ENCODE assay signal across 1 cellular context in the genomic region with DNA sequence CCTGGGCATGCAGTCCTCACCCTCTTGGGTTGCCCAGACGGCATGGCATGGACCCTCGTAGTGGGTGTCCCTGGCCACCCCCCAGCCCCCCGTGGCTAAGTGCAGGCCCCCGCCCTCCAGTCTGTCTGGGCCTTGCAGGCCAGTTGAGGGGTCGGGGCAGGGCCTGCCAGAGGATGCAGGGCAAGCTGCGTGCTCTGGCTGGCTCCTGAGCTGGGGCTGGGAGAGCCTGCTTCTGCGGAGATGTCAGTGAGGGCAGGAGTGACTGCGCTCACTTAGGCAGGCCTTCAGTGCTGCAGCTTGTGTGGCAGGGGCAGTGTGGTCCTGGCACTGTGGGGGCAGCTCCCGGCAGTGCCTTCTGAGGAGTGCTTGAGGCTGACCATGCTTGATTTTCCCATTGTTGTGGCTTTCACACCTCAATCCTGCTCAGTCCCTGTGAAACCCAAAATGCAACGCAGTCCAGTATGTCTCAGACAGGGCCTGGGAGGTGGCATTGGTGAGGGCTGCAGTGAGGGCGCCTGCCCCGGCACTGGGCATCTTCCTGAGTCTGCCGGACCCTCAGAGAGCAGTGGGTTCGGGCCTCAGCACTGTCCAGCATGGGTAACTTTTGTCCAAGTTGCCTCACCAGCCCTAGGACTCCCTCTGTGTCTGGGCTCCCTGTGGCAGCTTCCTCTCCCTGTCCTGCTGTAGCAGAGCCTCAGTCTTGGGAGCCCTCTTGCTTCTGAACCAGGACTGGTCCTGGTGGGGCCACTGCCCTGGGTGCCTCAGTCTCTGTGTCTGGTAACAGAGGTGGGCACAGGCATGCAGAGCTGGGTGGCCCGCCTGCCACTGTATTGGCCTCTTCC.
TF ChIP-seq lines count a peak whose summit lies in the region.

No MANE protein-coding gene starts in this region.

TF ChIP-seq in GM23338, 12 proteins besides CTCF, POLR2A, EP300 and RAD21 (continued from another document):
- TF ChIP-seq, protein P1, sequence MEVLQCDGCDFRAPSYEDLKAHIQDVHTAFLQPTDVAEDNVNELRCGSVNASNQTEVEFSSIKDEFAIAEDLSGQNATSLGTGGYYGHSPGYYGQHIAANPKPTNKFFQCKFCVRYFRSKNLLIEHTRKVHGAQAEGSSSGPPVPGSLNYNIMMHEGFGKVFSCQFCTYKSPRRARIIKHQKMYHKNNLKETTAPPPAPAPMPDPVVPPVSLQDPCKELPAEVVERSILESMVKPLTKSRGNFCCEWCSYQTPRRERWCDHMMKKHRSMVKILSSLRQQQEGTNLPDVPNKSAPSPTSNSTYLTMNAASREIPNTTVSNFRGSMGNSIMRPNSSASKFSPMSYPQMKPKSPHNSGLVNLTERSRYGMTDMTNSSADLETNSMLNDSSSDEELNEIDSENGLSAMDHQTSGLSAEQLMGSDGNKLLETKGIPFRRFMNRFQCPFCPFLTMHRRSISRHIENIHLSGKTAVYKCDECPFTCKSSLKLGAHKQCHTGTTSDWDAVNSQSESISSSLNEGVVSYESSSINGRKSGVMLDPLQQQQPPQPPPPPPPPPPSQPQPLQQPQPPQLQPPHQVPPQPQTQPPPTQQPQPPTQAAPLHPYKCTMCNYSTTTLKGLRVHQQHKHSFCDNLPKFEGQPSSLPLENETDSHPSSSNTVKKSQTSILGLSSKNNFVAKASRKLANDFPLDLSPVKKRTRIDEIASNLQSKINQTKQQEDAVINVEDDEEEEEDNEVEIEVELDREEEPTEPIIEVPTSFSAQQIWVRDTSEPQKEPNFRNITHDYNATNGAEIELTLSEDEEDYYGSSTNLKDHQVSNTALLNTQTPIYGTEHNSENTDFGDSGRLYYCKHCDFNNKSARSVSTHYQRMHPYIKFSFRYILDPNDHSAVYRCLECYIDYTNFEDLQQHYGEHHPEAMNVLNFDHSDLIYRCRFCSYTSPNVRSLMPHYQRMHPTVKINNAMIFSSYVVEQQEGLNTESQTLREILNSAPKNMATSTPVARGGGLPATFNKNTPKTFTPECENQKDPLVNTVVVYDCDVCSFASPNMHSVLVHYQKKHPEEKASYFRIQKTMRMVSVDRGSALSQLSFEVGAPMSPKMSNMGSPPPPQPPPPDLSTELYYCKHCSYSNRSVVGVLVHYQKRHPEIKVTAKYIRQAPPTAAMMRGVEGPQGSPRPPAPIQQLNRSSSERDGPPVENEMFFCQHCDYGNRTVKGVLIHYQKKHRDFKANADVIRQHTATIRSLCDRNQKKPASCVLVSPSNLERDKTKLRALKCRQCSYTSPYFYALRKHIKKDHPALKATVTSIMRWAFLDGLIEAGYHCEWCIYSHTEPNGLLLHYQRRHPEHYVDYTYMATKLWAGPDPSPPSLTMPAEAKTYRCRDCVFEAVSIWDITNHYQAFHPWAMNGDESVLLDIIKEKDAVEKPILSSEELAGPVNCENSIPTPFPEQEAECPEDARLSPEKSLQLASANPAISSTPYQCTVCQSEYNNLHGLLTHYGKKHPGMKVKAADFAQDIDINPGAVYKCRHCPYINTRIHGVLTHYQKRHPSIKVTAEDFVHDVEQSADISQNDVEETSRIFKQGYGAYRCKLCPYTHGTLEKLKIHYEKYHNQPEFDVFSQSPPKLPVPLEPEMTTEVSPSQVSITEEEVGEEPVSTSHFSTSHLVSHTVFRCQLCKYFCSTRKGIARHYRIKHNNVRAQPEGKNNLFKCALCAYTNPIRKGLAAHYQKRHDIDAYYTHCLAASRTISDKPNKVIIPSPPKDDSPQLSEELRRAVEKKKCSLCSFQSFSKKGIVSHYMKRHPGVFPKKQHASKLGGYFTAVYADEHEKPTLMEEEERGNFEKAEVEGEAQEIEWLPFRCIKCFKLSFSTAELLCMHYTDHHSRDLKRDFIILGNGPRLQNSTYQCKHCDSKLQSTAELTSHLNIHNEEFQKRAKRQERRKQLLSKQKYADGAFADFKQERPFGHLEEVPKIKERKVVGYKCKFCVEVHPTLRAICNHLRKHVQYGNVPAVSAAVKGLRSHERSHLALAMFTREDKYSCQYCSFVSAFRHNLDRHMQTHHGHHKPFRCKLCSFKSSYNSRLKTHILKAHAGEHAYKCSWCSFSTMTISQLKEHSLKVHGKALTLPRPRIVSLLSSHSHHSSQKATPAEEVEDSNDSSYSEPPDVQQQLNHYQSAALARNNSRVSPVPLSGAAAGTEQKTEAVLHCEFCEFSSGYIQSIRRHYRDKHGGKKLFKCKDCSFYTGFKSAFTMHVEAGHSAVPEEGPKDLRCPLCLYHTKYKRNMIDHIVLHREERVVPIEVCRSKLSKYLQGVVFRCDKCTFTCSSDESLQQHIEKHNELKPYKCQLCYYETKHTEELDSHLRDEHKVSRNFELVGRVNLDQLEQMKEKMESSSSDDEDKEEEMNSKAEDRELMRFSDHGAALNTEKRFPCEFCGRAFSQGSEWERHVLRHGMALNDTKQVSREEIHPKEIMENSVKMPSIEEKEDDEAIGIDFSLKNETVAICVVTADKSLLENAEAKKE (CRISPR knock-in tag; IDR thresholded peaks at IDR 0.05) = no peak
- TF ChIP-seq ZNF331 (CRISPR knock-in tag; IDR thresholded peaks at IDR 0.05; ENCODE audit: low read depth) (no peak), JUNB (IDR thresholded peaks at IDR 0.05; ENCODE audit: unreplicated experiment) (no peak), NANOG (IDR thresholded peaks at IDR 0.05; ENCODE audit: borderline replicate concordance) (no peak), EZH2 (IDR thresholded peaks at IDR 0.05; ENCODE audit: low read depth, unreplicated experiment) (no peak), CREB1 (CRISPR knock-in tag; IDR thresholded peaks at IDR 0.05; ENCODE audit: low read depth) (no peak), ZNF114 (CRISPR knock-in tag; IDR thresholded peaks at IDR 0.05) (no peak)
